ENCODE assay signal across 11 cellular contexts in genomic region chr17:51035436-51035835, GRCh38.
A peak's percentile ranks its signal among the peaks of the same experiment; 100 is the strongest.
DNase-seq lines count a peak whose midpoint lies in the region; ATAC-seq and TF ChIP-seq lines count a peak whose summit lies in the region.
"Had no signal": no experiment of that assay in that cellular context is flagged by ENCODE, and none has a peak within 500 bp of the region (broad histone marks: within the 10 kb centered on the region; RNA-seq: fewer than 3 reads in every experiment).

No MANE protein-coding gene starts in this region.

- H3K9me3 ChIP-seq in cardiac muscle cell (ENCODE audit: low read depth), result no peaks in the 10 kb centered on the region
- H3K9me3 ChIP-seq: Caco-2, prostate gland had no signal

- intact Hi-C loops in Right ventricle myocardium superior (cut with DNase I), result no loop called here

- H3K27me3 Mint-ChIP-seq in activated naive CD8-positive, alpha-beta T cell treated with anti-CD3 and anti-CD28 coated beads, Interleukin-2, amount 50 U/mL, for 24 hours, result no peaks in the 10 kb centered on the region
- H3K27me3 Mint-ChIP-seq in type B pancreatic cell, result no peaks in the 10 kb centered on the region

- no peaks in the 10 kb centered on the region for H3K9me3 Mint-ChIP-seq in activated naive CD8-positive, alpha-beta T cell treated with anti-CD3 and anti-CD28 coated beads, Interleukin-2, amount 50 U/mL, for 24 hours
- no peaks in the 10 kb centered on the region for H3K9me3 Mint-ChIP-seq in type B pancreatic cell

- H3K27me3 ChIP-seq in cardiac muscle cell, result no peaks in the 10 kb centered on the region

- TF ChIP-seq CTCF in cardiac muscle cell (IDR thresholded peaks at IDR 0.05; ENCODE audit: low read depth, low read length) (no peak), type B pancreatic cell (conservative IDR thresholded peaks at IDR 0.05) (no peak)

- H3K27ac Mint-ChIP-seq in activated naive CD8-positive, alpha-beta T cell treated with anti-CD3 and anti-CD28 coated beads, Interleukin-2, amount 50 U/mL, for 24 hours, result no peak overlapping the region
- H3K27ac Mint-ChIP-seq in type B pancreatic cell, result peak overlapping the region; percentile 8

- no peaks in the 10 kb centered on the region for H3K4me1 ChIP-seq in cardiac muscle cell (ENCODE audit: low read depth)
- H3K4me1 ChIP-seq: Caco-2, prostate gland had no signal

- H3K36me3 ChIP-seq in cardiac muscle cell, result peaks cover 7% of the 10 kb centered on the region
- H3K36me3 ChIP-seq: prostate gland had no signal

- peaks cover 16% of the 10 kb centered on the region for H3K36me3 Mint-ChIP-seq in activated naive CD8-positive, alpha-beta T cell treated with anti-CD3 and anti-CD28 coated beads, Interleukin-2, amount 50 U/mL, for 24 hours (ENCODE audit: low read depth)
- H3K36me3 Mint-ChIP-seq in type B pancreatic cell, result peaks cover 6% of the 10 kb centered on the region

- peak overlapping the region; percentile 9 for H3K27ac ChIP-seq in cardiac muscle cell
- H3K27ac ChIP-seq: prostate gland had no signal

- no peak overlapping the region for H3K4me3 ChIP-seq in cardiac muscle cell
- H3K4me3 ChIP-seq: prostate gland had no signal

- ATAC-seq in Right ventricle myocardium superior (ENCODE audit: poor library complexity) (no peak), GM18873 (IDR thresholded peaks at IDR 0.05; ENCODE audit: low FRiP score, unreplicated experiment) (no peak)
- ATAC-seq in activated naive CD8-positive, alpha-beta T cell treated with anti-CD3 and anti-CD28 coated beads, Interleukin-2, amount 50 U/mL, for 24 hours, result peak; percentile 36

- peaks cover 22% of the 10 kb centered on the region for H3K4me1 Mint-ChIP-seq in activated naive CD8-positive, alpha-beta T cell treated with anti-CD3 and anti-CD28 coated beads, Interleukin-2, amount 50 U/mL, for 24 hours
- peaks cover 12% of the 10 kb centered on the region for H3K4me1 Mint-ChIP-seq in type B pancreatic cell (ENCODE audit: unreplicated experiment)

- H3K4me3 Mint-ChIP-seq in activated naive CD8-positive, alpha-beta T cell treated with anti-CD3 and anti-CD28 coated beads, Interleukin-2, amount 50 U/mL, for 24 hours, result no peak overlapping the region
- H3K4me3 Mint-ChIP-seq in type B pancreatic cell, result no peak overlapping the region

- DNase-seq in cardiac muscle cell (ENCODE audit: low read depth in 1 of 2, low spot score in 1 of 2) (peak; percentile 14 to 96), Right ventricle myocardium superior (no peak), inferior parietal cortex (ENCODE audit: extremely low spot score) (peak; percentile 76), type B pancreatic cell (ENCODE audit: extremely low spot score, unreplicated experiment) (no peak), NCI-H2029 treated with DMSO at 0.1 percent for 48 hours (lab: John Stamatoyannopoulos, UW) (no peak), cerebellar nuclear complex (lab: John Stamatoyannopoulos, UW) (no peak)
- no peak for DNase-seq in activated naive CD8-positive, alpha-beta T cell treated with anti-CD3 and anti-CD28 coated beads, Interleukin-2, amount 50 U/mL, for 24 hours
- DNase-seq: Caco-2; stimulated activated naive CD4-positive, alpha-beta T cell treated with Interleukin-2 at 50 U/mL for 16 hours had no signal

Comparison
In these comparisons a context has a peak if more than half of its experiments do, and no peak if none do; other contexts are left out.
1. DNase-seq: peak in cardiac muscle cell (2 of 2) and inferior parietal cortex (single experiment); none in Right ventricle myocardium superior (single experiment), activated naive CD8-positive, alpha-beta T cell treated with anti-CD3 and anti-CD28 coated beads, Interleukin-2, amount 50 U/mL, for 24 hours (single experiment), type B pancreatic cell (single experiment), NCI-H2029 treated with DMSO at 0.1 percent for 48 hours (single experiment) and cerebellar nuclear complex (0 of 2).